Comparison of ENCODE assay signal across 11 cellular contexts in the genomic region with DNA sequence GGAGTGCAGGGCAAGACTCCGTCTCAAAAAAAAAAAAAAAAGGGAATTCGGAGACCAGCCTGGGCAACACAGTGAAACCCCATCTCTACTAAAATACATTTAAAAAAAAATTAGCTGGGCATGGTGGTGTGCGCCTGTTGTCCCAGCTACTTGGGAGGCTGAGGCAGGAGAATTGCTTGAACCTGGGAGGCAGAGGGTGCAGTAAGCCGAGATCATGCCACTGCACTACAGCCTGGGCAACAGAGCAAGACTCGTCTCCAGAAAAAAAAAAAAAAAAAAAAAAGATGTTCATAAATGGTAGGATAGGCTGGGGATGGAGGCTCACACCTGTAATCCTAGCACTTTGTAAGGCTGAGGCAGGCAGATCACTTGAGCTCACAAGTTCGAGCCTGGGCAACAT. TPM values are rescaled to one million over a fixed set of nuclear protein-coding genes. Genes with fewer than 3 reads are reported as not detected.
"Had no signal": no experiment of that assay in that cellular context is flagged by ENCODE, and none has a peak within 500 bp of the region (broad histone marks: within the 10 kb centered on the region; RNA-seq: fewer than 3 reads in every experiment).

No MANE protein-coding gene starts in this region.

RNA-seq across cellular contexts. Expression of a gene that starts 11.0 kb away (rescaled TPM):
- total RNA-seq: ascending aorta had no signal

RNA-seq across cellular contexts. Expression of a gene that starts 32.2 kb away (rescaled TPM):
- total RNA-seq: activated CD4-positive, alpha-beta memory T cell treated with anti-CD3 and anti-CD28 coated beads, Interleukin-2, amount 10 ng/mL, durations not matched to agents 7 days and 5 days; activated CD4-positive, alpha-beta T cell treated with anti-CD3 and anti-CD28 coated beads, Interleukin-2, amount 10 ng/mL, durations not matched to agents 7 days and 5 days; activated naive CD4-positive, alpha-beta T cell treated with anti-CD3 and anti-CD28 coated beads for 36 hours; activated naive CD8-positive, alpha-beta T cell treated with anti-CD3 and anti-CD28 coated beads for 36 hours; activated T-cell treated with anti-CD3 and anti-CD28 coated beads, Interleukin-2, amount 50 U/mL, for 4 hours; activated T-helper 2 cell treated with anti-CD3 and anti-CD28 coated beads, Interferon-gamma antibody, Interleukin-2, Interleukin-4, amounts not matched to agents 10 μg/mL and 5 μg/mL and 100 μg/mL, durations not matched to agents 14 hours and 24 hours and 36 hours; ascending aorta; bronchial epithelial cell; cerebellum; foreskin keratinocyte; gastrocnemius medialis had no signal
- polyA plus RNA-seq: foreskin keratinocyte had no signal
